Comparison of ENCODE assay signal across 14 cellular contexts in genomic region chr6:169454204-169454871, GRCh38.
A peak's percentile ranks its signal among the peaks of the same experiment; 100 is the strongest.
DNase-seq lines count a peak whose midpoint lies in the region; ATAC-seq and TF ChIP-seq lines count a peak whose summit lies in the region.
"Had no signal": no experiment of that assay in that cellular context is flagged by ENCODE, and none has a peak within 500 bp of the region (broad histone marks: within the 10 kb centered on the region; RNA-seq: fewer than 3 reads in every experiment).

No MANE protein-coding gene starts in this region.

- TF ChIP-seq CTCF in Peyer's patch (IDR thresholded peaks at IDR 0.05) = no peak
- TF ChIP-seq CTCF in fibroblast of villous mesenchyme (IDR thresholded peaks at IDR 0.05; ENCODE audit: insufficient read depth, low read depth, low read length) = no peak
- no peak for TF ChIP-seq CTCF in WTC11 (IDR thresholded peaks at IDR 0.05)

- H3K36me3 ChIP-seq in Peyer's patch = no peaks in the 10 kb centered on the region
- H3K36me3 ChIP-seq: WERI-Rb-1 had no signal

- no peaks in the 10 kb centered on the region for H3K27me3 Mint-ChIP-seq in WTC11 (ENCODE audit: low read depth)
- H3K27me3 Mint-ChIP-seq: activated T-cell treated with anti-CD3 and anti-CD28 coated beads, Interleukin-2, amount 50 U/mL, for 24 hours; CD4-positive, alpha-beta T cell had no signal

- DNase-seq in Caki2 (ENCODE audit: low read depth) (peak; percentile 65), Peyer's patch (peak in 1 of 3 donors; percentile 62), fibroblast of villous mesenchyme (ENCODE audit: low read depth) (peak; percentile 90), sciatic nerve (ENCODE audit: low spot score) (no peak), WTC11 (ENCODE audit: low spot score) (no peak), RKO (ENCODE audit: low spot score) (no peak)
- no peak for DNase-seq in stimulated activated CD4-positive, alpha-beta T cell treated with anti-CD3 and anti-CD28 coated beads, Interleukin-2, amount 100 ng/mL, for 48 hours
- DNase-seq: activated T-cell treated with anti-CD3 and anti-CD28 coated beads, Interleukin-2, amount 50 U/mL, for 24 hours; caudate nucleus; CD4-positive, alpha-beta T cell; NCI-H187; spleen; WERI-Rb-1 had no signal

- H3K27me3 ChIP-seq in Peyer's patch = no peaks in the 10 kb centered on the region
- H3K27me3 ChIP-seq: spleen had no signal

- no peaks in the 10 kb centered on the region for H3K9me3 ChIP-seq in Peyer's patch

- H3K4me3 Mint-ChIP-seq in WTC11 = no peak overlapping the region
- H3K4me3 Mint-ChIP-seq: activated T-cell treated with anti-CD3 and anti-CD28 coated beads, Interleukin-2, amount 50 U/mL, for 24 hours; CD4-positive, alpha-beta T cell had no signal

- H3K36me3 Mint-ChIP-seq in WTC11 = no peaks in the 10 kb centered on the region

- POLR2A ChIA-PET in WTC11 (lab: Charles Lee) = interaction anchor here (1.1 kb wide), 1 partner anchor 9 kb away, joined by 3 read pairs; no protein-coding TSS in a partner anchor

- ATAC-seq in sciatic nerve (peak; percentile 52), WTC11 (no peak), HG03196 (IDR thresholded peaks at IDR 0.05; ENCODE audit: unreplicated experiment) (no peak)

- H3K27ac ChIP-seq in Peyer's patch = peak overlapping the region in 3 of 4 donors; percentile 17 to 40 (median 17)
- H3K27ac ChIP-seq: spleen, WERI-Rb-1 had no signal

- in situ Hi-C loops in Caki2 (cut with HindIII; ENCODE audit: low pct_unique_long_range_greater_than_20kb, low sequenced_read_pairs) = no loop called here

- H3K4me3 ChIP-seq in Peyer's patch = no peak overlapping the region
- no peak overlapping the region for H3K4me3 ChIP-seq in fibroblast of villous mesenchyme (ENCODE audit: low read depth, low read length)
- H3K4me3 ChIP-seq: spleen had no signal

- intact Hi-C loops in sciatic nerve (cut with DNase I) = no loop called here

- TF ChIP-seq POLR2A in Peyer's patch (IDR thresholded peaks at IDR 0.05) = no peak

- peaks cover 12% of the 10 kb centered on the region; the same call in 1 of the 2 replicates for H3K9me3 Mint-ChIP-seq in WTC11
- H3K9me3 Mint-ChIP-seq: CD4-positive, alpha-beta T cell had no signal

- CTCF ChIA-PET in WTC11 (lab: Charles Lee) = interaction anchor here (0.6 to 1.7 kb wide), 3 partner anchors 9 to 516 kb away, joined by 3 to 6 read pairs (median 4); no protein-coding TSS in a partner anchor

- H3K4me1 ChIP-seq in Peyer's patch = no peaks in the 10 kb centered on the region
- H3K4me1 ChIP-seq: spleen had no signal

- H3K4me1 Mint-ChIP-seq in WTC11 = no peaks in the 10 kb centered on the region

- no peak overlapping the region for H3K27ac Mint-ChIP-seq in WTC11
- H3K27ac Mint-ChIP-seq: activated T-cell treated with anti-CD3 and anti-CD28 coated beads, Interleukin-2, amount 50 U/mL, for 24 hours; CD4-positive, alpha-beta T cell had no signal

TF ChIP-seq in WTC11, 78 proteins besides CTCF, POLR2A, EP300 and RAD21 (continues in another document):
- no peak for TF ChIP-seq ZMAT4 (CRISPR knock-in tag; IDR thresholded peaks at IDR 0.05)
- TF ChIP-seq CBFB (CRISPR knock-in tag; IDR thresholded peaks at IDR 0.05; ENCODE audit: low read depth) = no peak
- TF ChIP-seq JUN (CRISPR knock-in tag; IDR thresholded peaks at IDR 0.05) = no peak
- TF ChIP-seq USF1 (CRISPR knock-in tag; IDR thresholded peaks at IDR 0.05) = no peak
- TF ChIP-seq ZNF671 (CRISPR knock-in tag; IDR thresholded peaks at IDR 0.05) = no peak
- TF ChIP-seq MAX (CRISPR knock-in tag; IDR thresholded peaks at IDR 0.05) = no peak
- no peak for TF ChIP-seq ETV6 (CRISPR knock-in tag; IDR thresholded peaks at IDR 0.05)
- no peak for TF ChIP-seq PREB (CRISPR knock-in tag; IDR thresholded peaks at IDR 0.05; ENCODE audit: borderline replicate concordance)
- TF ChIP-seq ZBTB21 (CRISPR knock-in tag; IDR thresholded peaks at IDR 0.05; ENCODE audit: borderline replicate concordance) = no peak
- TF ChIP-seq ERG (CRISPR knock-in tag; IDR thresholded peaks at IDR 0.05) = no peak
- no peak for TF ChIP-seq ZNF232 (CRISPR knock-in tag; IDR thresholded peaks at IDR 0.05)
- TF ChIP-seq FOXP4 (CRISPR knock-in tag; IDR thresholded peaks at IDR 0.05) = no peak
- no peak for TF ChIP-seq RELA (CRISPR knock-in tag; IDR thresholded peaks at IDR 0.05; ENCODE audit: borderline replicate concordance)
- no peak for TF ChIP-seq OVOL2 (CRISPR knock-in tag; IDR thresholded peaks at IDR 0.05; ENCODE audit: borderline replicate concordance)
- TF ChIP-seq RORB (CRISPR knock-in tag; IDR thresholded peaks at IDR 0.05) = no peak
- TF ChIP-seq SP1 (CRISPR knock-in tag; conservative IDR thresholded peaks at IDR 0.05) = no peak
- TF ChIP-seq E2F4 (CRISPR knock-in tag; IDR thresholded peaks at IDR 0.05; ENCODE audit: borderline replicate concordance, low read depth) = no peak
- no peak for TF ChIP-seq FOXP1 (CRISPR knock-in tag; IDR thresholded peaks at IDR 0.05; ENCODE audit: borderline replicate concordance)
- no peak for TF ChIP-seq NFATC4 (CRISPR knock-in tag; IDR thresholded peaks at IDR 0.05)

Comparison
In these comparisons a context has a peak if more than half of its experiments do, and no peak if none do; other contexts are left out.
1. DNase-seq: peak in Caki2 (single experiment) and fibroblast of villous mesenchyme (single experiment); none in sciatic nerve (single experiment), WTC11 (single experiment), stimulated activated CD4-positive, alpha-beta T cell treated with anti-CD3 and anti-CD28 coated beads, Interleukin-2, amount 100 ng/mL, for 48 hours (0 of 2) and RKO (single experiment).